8 cellular contexts compared by ENCODE assay signal in the genomic region with DNA sequence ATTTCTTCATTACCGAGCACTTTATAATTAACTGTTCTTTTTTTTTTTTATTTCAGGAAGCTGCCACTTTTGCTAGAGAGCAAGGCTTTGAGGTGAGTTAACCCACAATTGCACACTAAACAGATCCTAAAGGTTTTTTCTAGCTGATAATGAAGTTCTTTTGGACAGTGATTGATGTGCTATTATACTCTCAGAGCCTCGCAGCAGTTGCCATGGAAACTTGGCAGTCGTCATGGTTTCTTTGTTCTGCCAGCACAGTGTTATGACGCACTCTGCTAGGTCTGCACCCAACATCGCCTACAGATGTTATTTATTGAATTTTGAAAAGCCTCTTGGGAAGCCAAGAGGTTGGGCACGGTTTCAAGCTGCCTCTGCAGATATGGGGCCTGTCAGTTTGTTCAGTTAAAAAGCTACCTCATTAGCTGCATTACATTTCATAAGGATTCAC.
DNase-seq lines count a peak whose midpoint lies in the region; ATAC-seq and TF ChIP-seq lines count a peak whose summit lies in the region.

No MANE protein-coding gene starts in this region.

- intact Hi-C loops in activated CD4-positive, alpha-beta memory T cell treated with anti-CD3 and anti-CD28 coated beads for 36 hours (cut with micrococcal nuclease): loop anchor here (1.0 to 10.0 kb wide), 6 partner anchors 137 to 643 kb away; partner anchors contain the start of gene KAT6B
- intact Hi-C loops in dorsolateral prefrontal cortex (cut with DNase I): loop anchor here (10.0 kb wide), 1 partner anchor 236 kb away; the partner anchor contains the start of gene KAT6B (in 2 of the 2)

- CTCF ChIA-PET in activated CD4-positive, alpha-beta memory T cell treated with anti-CD3 and anti-CD28 coated beads for 36 hours (lab: Charles Lee): interaction anchor here (0.6 to 0.7 kb wide), 2 partner anchors 178 to 721 kb away, joined by 3 read pairs; no protein-coding TSS in a partner anchor

- in situ Hi-C loops in GM23248 (cut with MboI): no loop called here

- peak overlapping the region; percentile 58 for H3K27ac Mint-ChIP-seq in activated CD4-positive, alpha-beta memory T cell treated with anti-CD3 and anti-CD28 coated beads for 36 hours

- H3K36me3 Mint-ChIP-seq in activated CD4-positive, alpha-beta memory T cell treated with anti-CD3 and anti-CD28 coated beads for 36 hours: peaks cover 5% of the 10 kb centered on the region

- no peaks in the 10 kb centered on the region for H3K27me3 Mint-ChIP-seq in activated CD4-positive, alpha-beta memory T cell treated with anti-CD3 and anti-CD28 coated beads for 36 hours

- peak overlapping the region; percentile 63 for H3K27ac ChIP-seq in GM23248
- H3K27ac ChIP-seq in dorsolateral prefrontal cortex: peak overlapping the region in 52 of 59 donors; percentile 1 to 80 (median 52)

- peak; percentile 97 for DNase-seq in GM23248
- DNase-seq in NCI-H2171 treated with DMSO at 0.1 percent for 48 hours (lab: John Stamatoyannopoulos, UW): peak; percentile 97
- DNase-seq in activated CD4-positive, alpha-beta memory T cell treated with anti-CD3 and anti-CD28 coated beads for 36 hours: peak; percentile 91
- peak; percentile 40 to 92 (median 84) for DNase-seq in dorsolateral prefrontal cortex
- peak; percentile 93 for DNase-seq in medulla oblongata (ENCODE audit: extremely low spot score)
- peak; percentile 59 for DNase-seq in stimulated activated CD8-positive, alpha-beta memory T cell treated with anti-CD3 and anti-CD28 coated beads, Interleukin-12 subunit alpha, Interleukin-12 subunit beta, amount 100 ng/mL, for 4 hours (ENCODE audit: low read depth)
- DNase-seq in SW 1271 (lab: John Stamatoyannopoulos, UW): no peak

- H3K4me3 ChIP-seq in GM23248: no peak overlapping the region
- peak overlapping the region in 34 of 59 donors; percentile 1 to 43 (median 16) for H3K4me3 ChIP-seq in dorsolateral prefrontal cortex

- POLR2A ChIA-PET in activated CD4-positive, alpha-beta memory T cell treated with anti-CD3 and anti-CD28 coated beads for 36 hours (lab: Charles Lee): interaction anchor here (0.6 kb wide), 1 partner anchor 16 kb away, joined by 3 read pairs; no protein-coding TSS in a partner anchor

- WGBS in GM23248 (ENCODE audit: low coverage in 1 of 2, low lambda C conversion rate in 2 of 2, missing lambda C conversion rate in 2 of 2), 2 experiments: 4 to 7% methylated on average over 6 of the region's 6 CpGs

- no peak for ATAC-seq in HG02588 (IDR thresholded peaks at IDR 0.05; ENCODE audit: unreplicated experiment)

- peak overlapping the region; percentile 59 for H3K4me2 ChIP-seq in GM23248 (ENCODE audit: unreplicated experiment)

- no peak overlapping the region for H2AFZ ChIP-seq in GM23248

- no peaks in the 10 kb centered on the region for H3K79me2 ChIP-seq in GM23248 (ENCODE audit: insufficient read depth)

- H3K9me2 ChIP-seq in GM23248 (ENCODE audit: insufficient read depth): no peaks in the 10 kb centered on the region

- H3K4me1 ChIP-seq in GM23248 (ENCODE audit: insufficient read depth): peaks cover 39% of the 10 kb centered on the region

- H3K9me3 Mint-ChIP-seq in activated CD4-positive, alpha-beta memory T cell treated with anti-CD3 and anti-CD28 coated beads for 36 hours: no peaks in the 10 kb centered on the region

- H3K27me3 ChIP-seq in GM23248 (replicated peaks; ENCODE audit: insufficient read depth) (no peaks in the 10 kb centered on the region), dorsolateral prefrontal cortex (no peaks in the 10 kb centered on the region)

- H4K20me1 ChIP-seq in GM23248 (ENCODE audit: insufficient read depth): no peaks in the 10 kb centered on the region

- H3K36me3 ChIP-seq in GM23248 (ENCODE audit: low read depth): no peaks in the 10 kb centered on the region

- peaks cover 15% of the 10 kb centered on the region for H3F3A ChIP-seq in GM23248 (ENCODE audit: insufficient read depth)

- H3K9ac ChIP-seq in GM23248: peak overlapping the region; percentile 31

- no peaks in the 10 kb centered on the region for H3K9me3 ChIP-seq in GM23248 (ENCODE audit: low read depth)

- H3K4me3 Mint-ChIP-seq in activated CD4-positive, alpha-beta memory T cell treated with anti-CD3 and anti-CD28 coated beads for 36 hours: no peak overlapping the region

- peaks cover 68% of the 10 kb centered on the region for H3K4me1 Mint-ChIP-seq in activated CD4-positive, alpha-beta memory T cell treated with anti-CD3 and anti-CD28 coated beads for 36 hours (ENCODE audit: low read depth)

- peak in 1 of 56 donors; percentile 10 for TF ChIP-seq CTCF in dorsolateral prefrontal cortex (IDR thresholded peaks at IDR 0.05 in 54 of 56, conservative IDR thresholded peaks at IDR 0.05 in 2 of 56; ENCODE audit: low read depth in 1 of 56, partially characterized antibody in 56 of 56)

Comparison
In these comparisons a context has a peak if more than half of its experiments do, and no peak if none do; other contexts are left out.
1. DNase-seq: peak in GM23248 (single experiment), NCI-H2171 treated with DMSO at 0.1 percent for 48 hours (single experiment), activated CD4-positive, alpha-beta memory T cell treated with anti-CD3 and anti-CD28 coated beads for 36 hours (single experiment), dorsolateral prefrontal cortex (10 of 10), medulla oblongata (single experiment) and stimulated activated CD8-positive, alpha-beta memory T cell treated with anti-CD3 and anti-CD28 coated beads, Interleukin-12 subunit alpha, Interleukin-12 subunit beta, amount 100 ng/mL, for 4 hours (single experiment); none in SW 1271 (0 of 2).